In the genomic region with DNA sequence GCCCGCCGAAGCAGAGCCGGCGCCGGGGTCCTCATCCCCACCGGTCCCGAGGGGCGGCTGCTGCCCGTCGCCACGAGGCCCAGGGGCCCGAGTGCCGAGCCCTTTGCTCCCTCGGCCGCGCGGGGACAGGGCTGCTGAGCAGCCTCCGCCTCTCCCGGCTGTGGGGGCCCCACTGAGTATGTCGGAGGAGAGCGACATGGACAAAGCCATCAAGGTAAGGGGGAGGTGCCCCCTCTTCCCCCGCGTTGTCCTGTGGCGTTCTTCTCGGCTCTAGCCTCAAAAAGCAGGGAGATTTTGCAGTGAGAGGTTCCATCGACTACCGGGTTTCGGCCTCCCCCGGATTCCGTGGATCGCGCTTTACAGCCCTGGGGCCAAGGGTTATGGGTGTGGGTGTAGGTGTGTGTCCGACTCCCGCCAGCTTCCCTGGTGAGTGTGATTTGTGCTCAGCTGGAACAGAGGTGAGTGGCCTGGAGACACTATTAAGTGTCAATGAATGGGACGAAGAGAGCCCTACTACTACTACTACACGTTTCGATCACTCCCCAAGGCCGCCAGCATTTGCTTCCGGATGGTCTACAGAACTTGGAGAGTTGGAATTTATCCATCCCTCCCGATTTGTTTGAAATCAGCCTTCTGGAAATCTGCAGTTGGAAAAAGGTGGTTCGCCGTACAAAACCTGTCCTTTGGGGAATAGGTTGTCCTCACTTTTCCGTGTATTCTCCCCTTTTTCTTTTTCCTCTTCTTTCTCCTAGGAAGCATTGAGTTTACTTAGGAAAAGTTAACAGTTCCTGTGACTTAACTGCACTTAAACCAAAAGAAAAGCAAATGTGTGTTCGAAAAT, we compare ENCODE assay signal across 8 cellular contexts. TPM values are rescaled to one million over a fixed set of nuclear protein-coding genes. Genes with fewer than 3 reads are reported as not detected.
A peak's percentile ranks its signal among the peaks of the same experiment; 100 is the strongest.
DNase-seq lines count a peak whose midpoint lies in the region; ATAC-seq and TF ChIP-seq lines count a peak whose summit lies in the region.

No MANE protein-coding gene starts in this region.

- H3K27me3 Mint-ChIP-seq in endodermal cell (ENCODE audit: insufficient read depth) (no peaks in the 10 kb centered on the region), naive B cell (no peaks in the 10 kb centered on the region)

- DNase-seq in AG08395 (ENCODE audit: low spot score) (peak; percentile 10), T1000 (lab: John Stamatoyannopoulos, UW) (peak; percentile 32), endodermal cell (peak; percentile 67), naive B cell (no peak), erythroblast (lab: John Stamatoyannopoulos, UW) (no peak)

- peaks cover 17% of the 10 kb centered on the region for H3K9me3 ChIP-seq in endodermal cell (ENCODE audit: control insufficient read depth, low read length)

- no peaks in the 10 kb centered on the region for H3K4me1 ChIP-seq in endodermal cell (ENCODE audit: control insufficient read depth, insufficient read depth, low read length)
- H3K4me1 ChIP-seq in urinary bladder (ENCODE audit: insufficient read depth), result no peaks in the 10 kb centered on the region

- H3K27ac ChIP-seq in endodermal cell (ENCODE audit: low read depth, low read length) (peak overlapping the region; percentile 97), urinary bladder (ENCODE audit: low read depth) (peak overlapping the region; percentile 96)

- peak overlapping the region; percentile 93 for H3K4me3 ChIP-seq in endodermal cell (ENCODE audit: low read length)
- peak overlapping the region; percentile 95 for H3K4me3 ChIP-seq in urinary bladder (ENCODE audit: low read depth, low read length)

- TF ChIP-seq POLR2A in erythroblast (IDR thresholded peaks at IDR 0.05; ENCODE audit: low read length), result no peak

- H3K27ac Mint-ChIP-seq in endodermal cell (peak overlapping the region; percentile 98), naive B cell (peak overlapping the region; percentile 92 to 99 (median 96))

- H3K36me3 Mint-ChIP-seq in endodermal cell (ENCODE audit: low read depth) (peaks cover 37% of the 10 kb centered on the region), naive B cell (peaks cover 0 to 6% of the 10 kb centered on the region in 2 donors)

- peak overlapping the region; percentile 95 for H3K9ac ChIP-seq in endodermal cell (ENCODE audit: extremely low read depth, low read length, poor library complexity, severe bottlenecking)

- peak overlapping the region; percentile 96 for H3K4me3 Mint-ChIP-seq in endodermal cell
- peak overlapping the region; percentile 94 to 99 (median 95) for H3K4me3 Mint-ChIP-seq in naive B cell

- H3K9me3 Mint-ChIP-seq in endodermal cell, result peaks cover 2% of the 10 kb centered on the region
- H3K9me3 Mint-ChIP-seq in naive B cell, result peaks cover 0 to 2% (median 0%) of the 10 kb centered on the region in 7 donors

- H3K36me3 ChIP-seq in endodermal cell (ENCODE audit: control insufficient read depth, insufficient read depth, low read length), result peaks cover 45% of the 10 kb centered on the region
- no peaks in the 10 kb centered on the region for H3K36me3 ChIP-seq in urinary bladder (ENCODE audit: insufficient read depth)

- no peaks in the 10 kb centered on the region for H3K27me3 ChIP-seq in endodermal cell (ENCODE audit: control insufficient read depth, insufficient read depth, low read length, poor library complexity, severe bottlenecking)

- H3K4me1 Mint-ChIP-seq in endodermal cell (peaks cover 18% of the 10 kb centered on the region), naive B cell (peaks cover 38 to 63% (median 40%) of the 10 kb centered on the region in 3 donors)

- ATAC-seq in GM18907 (IDR thresholded peaks at IDR 0.05; ENCODE audit: unreplicated experiment) (peak; percentile 31), HG03432 (IDR thresholded peaks at IDR 0.05; ENCODE audit: unreplicated experiment) (peak; percentile 4), naive B cell (ENCODE audit: low read depth in 2 of 2) (peak; percentile 9 to 23)

- no peak for TF ChIP-seq CTCF in endodermal cell (conservative IDR thresholded peaks at IDR 0.05)

- WGBS in endodermal cell (ENCODE audit: insufficient coverage in 1 of 2, insufficient read length in 1 of 2), 2 experiments, result 4 to 21% methylated on average over 14 to 43 of the region's 44 CpGs
- WGBS in urinary bladder, result 2% methylated on average over 44 of the region's 44 CpGs

RNA-seq across cellular contexts. Expression of a gene that starts 0.7 kb away (rescaled TPM):
- total RNA-seq in endodermal cell (10 to 100 TPM; 80.5 to 90.6 TPM), urinary bladder (37.0 TPM)
- polyA plus RNA-seq in endodermal cell (2013, experiment 1 of 2), result 53.7 TPM
- 42.9 TPM for polyA plus RNA-seq in endodermal cell (2013, experiment 2 of 2)
- polyA plus RNA-seq in naive B cell (ENCODE audit: low read depth in 6 of 6) (10 to 100 TPM; 25.9 to 42.7 (median 29.1) TPM), urinary bladder (26.2 TPM)

Comparison
In these comparisons a context has a peak if more than half of its experiments do, and no peak if none do; other contexts are left out.
1. DNase-seq: peak in AG08395 (single experiment), T1000 (single experiment) and endodermal cell (single experiment); none in naive B cell (single experiment) and erythroblast (0 of 2).
2. Peak in every context shown above with its lines, with median percentiles within 50 percentile points of each other: ATAC-seq.